Comparison of ENCODE assay signal across 11 cellular contexts in the genomic region with DNA sequence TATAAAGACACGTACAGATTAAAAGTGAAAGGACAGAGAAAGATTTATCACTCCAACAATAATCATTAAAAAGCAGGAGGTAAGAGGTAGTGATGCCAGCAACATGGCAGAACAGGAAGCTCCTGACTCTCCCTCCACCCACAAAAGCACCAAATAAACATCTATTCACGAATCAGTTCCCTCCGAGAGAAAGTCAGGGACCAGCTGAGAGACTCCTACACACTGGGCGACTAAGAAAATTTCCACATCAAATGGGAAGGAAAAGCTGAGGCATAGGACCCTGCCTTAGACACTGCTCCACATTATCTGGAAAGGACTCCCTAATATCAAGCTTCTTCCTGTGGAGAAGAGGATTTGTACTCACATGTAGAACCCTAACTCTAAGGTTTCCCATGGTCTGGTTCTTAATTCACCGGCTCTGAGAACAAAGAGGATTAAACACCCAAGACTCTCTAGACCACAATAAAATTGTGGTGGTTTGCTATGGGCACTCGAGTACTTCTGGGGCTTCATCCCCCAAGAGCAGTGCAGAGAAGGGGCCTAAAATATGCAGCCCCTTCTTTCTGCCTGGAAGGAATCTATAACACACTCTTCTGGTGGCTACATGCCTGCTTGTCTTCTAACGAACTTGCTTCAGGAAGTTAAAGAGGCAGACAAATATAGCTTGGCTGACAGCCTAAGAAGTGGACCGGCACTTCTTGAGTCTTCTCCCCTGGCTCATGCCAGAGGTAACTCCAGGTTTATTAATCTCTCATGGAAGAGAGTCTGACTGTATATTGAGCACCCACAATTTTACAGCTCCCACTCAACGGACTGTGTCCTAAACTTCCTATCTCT. TPM values are rescaled to one million over a fixed set of nuclear protein-coding genes. Genes with fewer than 3 reads are reported as not detected.
DNase-seq lines count a peak whose midpoint lies in the region; ATAC-seq, FAIRE-seq and TF ChIP-seq lines count a peak whose summit lies in the region.
"Had no signal": no experiment of that assay in that cellular context is flagged by ENCODE, and none has a peak within 500 bp of the region (broad histone marks: within the 10 kb centered on the region; RNA-seq: fewer than 3 reads in every experiment).

No MANE protein-coding gene starts in this region.

- no TSS peak for BruUV-seq in K562 (replicated peaks; lab: Mats Ljungman, UMichigan)

- H2AFZ ChIP-seq in Loucy (ENCODE audit: low read length) (no peak overlapping the region; the same call in 1 of the 2 replicates), K562 (ENCODE audit: low read depth, low read length) (peak overlapping the region; percentile 36; the same call in 1 of the 2 replicates)

- H3K27me3 ChIP-seq in Loucy (ENCODE audit: insufficient read depth, low read length, poor library complexity, severe bottlenecking) (no peaks in the 10 kb centered on the region), K562 (ENCODE audit: control insufficient read depth in 2 of 2, insufficient read depth in 2 of 2, low read length in 2 of 2) (no peaks in the 10 kb centered on the region)

- no peak for TF ChIP-seq RAD21 in K562 (CRISPR knock-in tag; conservative IDR thresholded peaks at IDR 0.05 in 1 of 2, IDR thresholded peaks at IDR 0.05 in 1 of 2)

- no peaks in the 10 kb centered on the region for H3K9me1 ChIP-seq in K562 (ENCODE audit: control insufficient read depth, insufficient read depth, low read length)

- H3K27ac ChIP-seq in K562 (ENCODE audit: extremely low read depth, low read depth, low read length): peak overlapping the region; percentile 32; the same call in 1 of the 3 replicates

- H3K4me3 ChIP-seq in Loucy (ENCODE audit: low read length, poor library complexity, severe bottlenecking) (peak overlapping the region; percentile 14), K562 (no peak overlapping the region)

- TF ChIP-seq CTCF in Loucy (conservative IDR thresholded peaks at IDR 0.05; ENCODE audit: low read length): no peak
- no peak for TF ChIP-seq CTCF in K562 (IDR thresholded peaks at IDR 0.05 in 2 of 3, conservative IDR thresholded peaks at IDR 0.05 in 1 of 3; ENCODE audit: insufficient read depth in 2 of 3, low read depth in 1 of 3, low read length in 3 of 3)

- peaks cover 13% of the 10 kb centered on the region for H3K9me3 Mint-ChIP-seq in activated T-cell treated with anti-CD3 and anti-CD28 coated beads, Interleukin-2, amount 50 U/mL, for 24 hours
- H3K9me3 Mint-ChIP-seq in stimulated activated memory B cell treated with anti-CD40 and anti-IgM and Interleukin-4, amounts not matched to agents 10 μg/mL and 1 μg/mL and 100 μg/mL, for 72 hours: peaks cover 20% of the 10 kb centered on the region

- peak overlapping the region; percentile 48 for H3K4me2 ChIP-seq in Loucy (ENCODE audit: low read depth, low read length, poor library complexity, severe bottlenecking)
- H3K4me2 ChIP-seq in K562 (ENCODE audit: insufficient read depth, low read length): peak overlapping the region; percentile 16; the same call in 1 of the 2 replicates

- peaks cover 20% of the 10 kb centered on the region; the same call in 1 of the 2 replicates for H3K79me2 ChIP-seq in Loucy (ENCODE audit: insufficient read depth, low read length)
- 0 out of 3 replicates have a peak, but pooled peaks cover 7% of the 10 kb centered on the region for H3K79me2 ChIP-seq in K562 (ENCODE audit: control insufficient read depth, insufficient read depth, low read length)

- H3F3A ChIP-seq in Loucy (ENCODE audit: low read depth): no peaks in the 10 kb centered on the region

- H3K36me3 ChIP-seq in Loucy (ENCODE audit: insufficient read depth, low read length) (peaks cover 12% of the 10 kb centered on the region; the same call in 1 of the 2 replicates), K562 (ENCODE audit: control insufficient read depth, insufficient read depth, low read length) (no peaks in the 10 kb centered on the region)

- H3K36me3 Mint-ChIP-seq in activated T-cell treated with anti-CD3 and anti-CD28 coated beads, Interleukin-2, amount 50 U/mL, for 24 hours (ENCODE audit: low read depth): peaks cover 41% of the 10 kb centered on the region
- peaks cover 60% of the 10 kb centered on the region for H3K36me3 Mint-ChIP-seq in stimulated activated memory B cell treated with anti-CD40 and anti-IgM and Interleukin-4, amounts not matched to agents 10 μg/mL and 1 μg/mL and 100 μg/mL, for 72 hours

- ATAC-seq in K562 (peak; percentile 53), GM19328 (IDR thresholded peaks at IDR 0.05; ENCODE audit: unreplicated experiment) (no peak)
- no peak for ATAC-seq in stimulated activated memory B cell treated with anti-CD40 and anti-IgM and Interleukin-4, amounts not matched to agents 10 μg/mL and 1 μg/mL and 100 μg/mL, for 72 hours

- no peak for TF ChIP-seq POLR2A in K562 (conservative IDR thresholded peaks at IDR 0.05)

- peaks cover 49% of the 10 kb centered on the region for H3K4me1 Mint-ChIP-seq in activated T-cell treated with anti-CD3 and anti-CD28 coated beads, Interleukin-2, amount 50 U/mL, for 24 hours (ENCODE audit: low read depth)
- peaks cover 54% of the 10 kb centered on the region for H3K4me1 Mint-ChIP-seq in stimulated activated memory B cell treated with anti-CD40 and anti-IgM and Interleukin-4, amounts not matched to agents 10 μg/mL and 1 μg/mL and 100 μg/mL, for 72 hours

- WGBS in K562 (ENCODE audit: insufficient coverage, low coverage, missing lambda C conversion rate): 20% methylated on average over 9 of the region's 9 CpGs

- CTCF ChIA-PET in K562 (lab: Yijun Ruan, JAX; ENCODE audit: low intra/inter-chr PET ratio): no interaction called here

- H3K27ac Mint-ChIP-seq in activated T-cell treated with anti-CD3 and anti-CD28 coated beads, Interleukin-2, amount 50 U/mL, for 24 hours: peak overlapping the region; percentile 75
- H3K27ac Mint-ChIP-seq in stimulated activated memory B cell treated with anti-CD40 and anti-IgM and Interleukin-4, amounts not matched to agents 10 μg/mL and 1 μg/mL and 100 μg/mL, for 72 hours: peak overlapping the region; percentile 76

- no peak for DNase-seq in activated T-cell treated with anti-CD3 and anti-CD28 coated beads, Interleukin-2, amount 50 U/mL, for 24 hours
- DNase-seq in activated T-cell treated with anti-CD3 and anti-CD28 coated beads for 4 hours (no peak), K562 (ENCODE audit: extremely low read depth in 1 of 4, low spot score in 3 of 4) (no peak), SKM-1 treated with dmso at 0.1 percent for 144 hours (lab: John Stamatoyannopoulos, UW; ENCODE audit: unreplicated experiment) (no peak), COR-L47 (lab: John Stamatoyannopoulos, UW) (no peak)
- DNase-seq: NCI-H226 had no signal

- H3K4me1 ChIP-seq in Loucy (ENCODE audit: insufficient read depth, low read length, poor library complexity, severe bottlenecking): peaks cover 15% of the 10 kb centered on the region
- peaks cover 0 to 4% of the 10 kb centered on the region in 2 experiments; a peak in 2 of 5 replicates for H3K4me1 ChIP-seq in K562 (replicated peaks in 1 of 2; ENCODE audit: control insufficient read depth in 2 of 2, insufficient read depth in 2 of 2, low read length in 2 of 2)

- H3K27me3 Mint-ChIP-seq in activated T-cell treated with anti-CD3 and anti-CD28 coated beads, Interleukin-2, amount 50 U/mL, for 24 hours: no peaks in the 10 kb centered on the region
- H3K27me3 Mint-ChIP-seq in stimulated activated memory B cell treated with anti-CD40 and anti-IgM and Interleukin-4, amounts not matched to agents 10 μg/mL and 1 μg/mL and 100 μg/mL, for 72 hours: no peaks in the 10 kb centered on the region

- peak; percentile 67 for FAIRE-seq in K562 (lab: Jason Lieb, UNC)
- FAIRE-seq: H54, HTR-8/SVneo had no signal

- H3K9me3 ChIP-seq in Loucy (ENCODE audit: insufficient read depth, low read depth, low read length): peaks cover 23% of the 10 kb centered on the region; the same call in 1 of the 2 replicates
- H3K9me3 ChIP-seq in K562 (replicated peaks; ENCODE audit: control insufficient read depth, insufficient read depth, low read depth, low read length): no peaks in the 10 kb centered on the region

- TF ChIP-seq EP300 in K562 (IDR thresholded peaks at IDR 0.05; ENCODE audit: low read length): no peak

- H3K9ac ChIP-seq in Loucy (ENCODE audit: low read depth, low read length, poor library complexity, severe bottlenecking) (no peak overlapping the region), K562 (ENCODE audit: insufficient read depth in 1 of 2, low read depth in 2 of 2, low read length in 2 of 2) (no peak overlapping the region)

- H4K20me1 ChIP-seq in Loucy (ENCODE audit: insufficient read depth, low read length, poor library complexity, severe bottlenecking): no peaks in the 10 kb centered on the region
- no peaks in the 10 kb centered on the region for H4K20me1 ChIP-seq in K562 (replicated peaks; ENCODE audit: control insufficient read depth, insufficient read depth, low read length)

- peak overlapping the region; percentile 55 for H3K4me3 Mint-ChIP-seq in activated T-cell treated with anti-CD3 and anti-CD28 coated beads, Interleukin-2, amount 50 U/mL, for 24 hours
- H3K4me3 Mint-ChIP-seq in stimulated activated memory B cell treated with anti-CD40 and anti-IgM and Interleukin-4, amounts not matched to agents 10 μg/mL and 1 μg/mL and 100 μg/mL, for 72 hours: peak overlapping the region; percentile 50

- in situ Hi-C loops in K562 (cut with MboI): no loop called here

- POLR2A ChIA-PET in K562 (lab: Yijun Ruan, JAX): interaction anchor here (0.9 to 2.3 kb wide), 9 partner anchors 10 to 68 kb away, joined by 3 to 13 read pairs (median 3); no protein-coding TSS in a partner anchor

- H3K9me2 ChIP-seq in Loucy (replicated peaks; ENCODE audit: low read depth, low read length): no peaks in the 10 kb centered on the region

- intact Hi-C loops in K562 (cut with micrococcal nuclease): no loop called here

RNA-seq across cellular contexts. Expression of a gene that starts 29.4 kb away (rescaled TPM):
- total RNA-seq in K562 (2011; cell fraction: chromatin; rRNA removed; ENCODE audit: low replicate concordance): 12.1 and 19.2 TPM in 2 replicates
- total RNA-seq in K562 (2011; cell fraction: nucleolus; rRNA removed): 6.8 and 7.5 TPM in 2 replicates
- total RNA-seq in K562 (2011; cell fraction: nucleoplasm; rRNA removed): 8.8 and 12.4 TPM in 2 replicates
- total RNA-seq in K562 (2014; rRNA removed): 31.8 and 34.6 TPM in 2 replicates
- 45.3 and 49.5 TPM in 2 replicates for total RNA-seq in K562 (2014; rRNA removed; fragmentation: Illumina TruSeq; extraction: Trizol)
- 28.8 and 31.5 TPM in 2 replicates for total RNA-seq in K562 (2015; rRNA removed; fragmentation: Illumina TruSeq; extraction: Trizol)
- total RNA-seq in K562 (2021): 42.4 and 49.4 TPM in 2 replicates
- polyA plus RNA-seq in K562 (2011; rRNA removed): 26.8 and 37.0 TPM in 2 replicates
- polyA plus RNA-seq in K562 (2011; cell fraction: cytosol; rRNA removed): 9.0 and 9.9 TPM in 2 replicates
- 7.4 and 10.5 TPM in 2 replicates for polyA plus RNA-seq in K562 (2011; cell fraction: nucleus; rRNA removed)
- polyA plus RNA-seq in K562 (2012): 24.5 and 25.5 TPM in 2 replicates
- 35.0 and 36.2 TPM in 2 replicates for polyA plus RNA-seq in K562 (2014; fragmentation: Illumina TruSeq; extraction: Trizol)
- 10 to 100 TPM; 32.1 to 34.8 TPM for polyA plus RNA-seq in K562 (2014; fragmentation: Nextera tagmentation; extraction: Ambion mirVana)
- polyA plus RNA-seq in K562 (2014; rRNA removed): 33.2 and 34.5 TPM in 2 replicates
- 23.1 and 25.9 TPM in 2 replicates for polyA minus RNA-seq in K562 (2011; rRNA and poly(A)+ RNA removed)
- polyA minus RNA-seq in K562 (2011; cell fraction: cytosol; rRNA and poly(A)+ RNA removed): 7.7 and 13.6 TPM in 2 replicates
- 13.7 and 21.2 TPM in 2 replicates for polyA minus RNA-seq in K562 (2011; cell fraction: nucleus; rRNA and poly(A)+ RNA removed)
